ENCODE assay signal across 8 cellular contexts in the genomic region with DNA sequence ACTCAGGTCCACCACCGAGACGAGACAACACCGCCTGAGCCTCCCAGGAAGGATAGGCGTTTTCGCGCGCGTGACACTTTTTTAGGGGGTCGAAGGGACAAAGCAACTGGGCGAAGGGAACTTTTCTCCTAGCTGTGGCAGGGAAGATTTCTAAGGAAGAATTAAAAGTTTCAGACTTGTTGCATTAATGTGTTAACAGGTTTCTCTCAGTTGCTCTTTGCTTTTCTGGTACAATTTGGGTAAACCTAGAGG. TPM values are rescaled to one million over a fixed set of nuclear protein-coding genes. Genes with fewer than 3 reads are reported as not detected.
A peak's percentile ranks its signal among the peaks of the same experiment; 100 is the strongest.
DNase-seq lines count a peak whose midpoint lies in the region; ATAC-seq and TF ChIP-seq lines count a peak whose summit lies in the region.

No MANE protein-coding gene starts in this region.

- TF ChIP-seq POLR2A in erythroblast (IDR thresholded peaks at IDR 0.05; ENCODE audit: low read length) (peak; percentile 7), ovary (IDR thresholded peaks at IDR 0.05) (no peak)

- H3K9me3 Mint-ChIP-seq in CD8-positive, alpha-beta memory T cell = peaks cover 0 to 1% (median 0%) of the 10 kb centered on the region in 5 donors

- ATAC-seq in GM21529 (IDR thresholded peaks at IDR 0.05; ENCODE audit: unreplicated experiment) = no peak
- no peak for ATAC-seq in HG03342 (IDR thresholded peaks at IDR 0.05; ENCODE audit: unreplicated experiment)

- H3K27me3 ChIP-seq in CD8-positive, alpha-beta memory T cell (ENCODE audit: insufficient read depth, low read length, poor library complexity, severe bottlenecking) = no peaks in the 10 kb centered on the region
- H3K27me3 ChIP-seq in ovary = no peaks in the 10 kb centered on the region

- peak overlapping the region; percentile 89 for H3K4me3 ChIP-seq in CD8-positive, alpha-beta memory T cell (ENCODE audit: low read length)
- peak overlapping the region; percentile 92 for H3K4me3 ChIP-seq in ovary

- POLR2A ChIA-PET in CD8-positive, alpha-beta memory T cell (lab: Charles Lee) = interaction anchor here (0.9 to 2.1 kb wide), 4 partner anchors 36 to 182 kb away, joined by 3 to 8 read pairs (median 3); no protein-coding TSS in a partner anchor
- POLR2A ChIA-PET in RWPE1 (lab: Yijun Ruan, JAX; ENCODE audit: low non-redundant PET) = no interaction called here

- CTCF ChIA-PET in CD8-positive, alpha-beta memory T cell (lab: Charles Lee) = interaction anchor here (0.8 to 5.8 kb wide), 14 partner anchors 8 to 371 kb away, joined by 3 to 45 read pairs (median 5); partner anchors contain the start of genes MPLKIP and SUGCT
- CTCF ChIA-PET in RWPE1 (lab: Yijun Ruan, JAX) = interaction anchor here (0.9 to 1.0 kb wide), 2 partner anchors 51 to 58 kb away, joined by 3 read pairs; no protein-coding TSS in a partner anchor

- H3K4me1 ChIP-seq in CD8-positive, alpha-beta memory T cell (ENCODE audit: insufficient read depth, low read length) = peaks cover 47% of the 10 kb centered on the region
- peaks cover 8% of the 10 kb centered on the region for H3K4me1 ChIP-seq in ovary (ENCODE audit: insufficient read depth)

- no peak for TF ChIP-seq CTCF in RWPE1 (conservative IDR thresholded peaks at IDR 0.05; ENCODE audit: low read depth)
- no peak for TF ChIP-seq CTCF in ovary (IDR thresholded peaks at IDR 0.05)

- H3K27ac ChIP-seq in CD8-positive, alpha-beta memory T cell (ENCODE audit: low read depth, low read length) = peak overlapping the region; percentile 93
- peak overlapping the region; percentile 99 for H3K27ac ChIP-seq in RWPE1
- peak overlapping the region; percentile 80 to 99 for H3K27ac ChIP-seq in ovary

- TF ChIP-seq EP300 in ovary (IDR thresholded peaks at IDR 0.05) = no peak

- no peaks in the 10 kb centered on the region for H3K36me3 ChIP-seq in CD8-positive, alpha-beta memory T cell (ENCODE audit: insufficient read depth, low read length)
- no peaks in the 10 kb centered on the region for H3K36me3 ChIP-seq in ovary

- no peaks in the 10 kb centered on the region for H3K9me3 ChIP-seq in CD8-positive, alpha-beta memory T cell (ENCODE audit: low read length)
- H3K9me3 ChIP-seq in ovary = no peaks in the 10 kb centered on the region

- 0 to 1% (median 1%) methylated on average over 10 of the region's 10 CpGs for WGBS in ovary, 3 donors

- no peak for DNase-seq in CD8-positive, alpha-beta memory T cell
- DNase-seq in RWPE1 (ENCODE audit: low spot score) (no peak), erythroblast (lab: John Stamatoyannopoulos, UW) (no peak), ovary (no peak), NCI-H82 treated with DMSO at 0.1 percent for 48 hours (lab: John Stamatoyannopoulos, UW; ENCODE audit: unreplicated experiment) (no peak), posterior vena cava (ENCODE audit: low spot score) (no peak)

- H3K36me3 Mint-ChIP-seq in CD8-positive, alpha-beta memory T cell = peaks cover 0 to 36% (median 3%) of the 10 kb centered on the region in 3 donors

- peak overlapping the region; percentile 94 to 98 (median 98) for H3K4me3 Mint-ChIP-seq in CD8-positive, alpha-beta memory T cell

- H3K4me1 Mint-ChIP-seq in CD8-positive, alpha-beta memory T cell = peaks cover 61 to 73% (median 73%) of the 10 kb centered on the region in 3 donors

- intact Hi-C loops in ovary (cut with DNase I) = loop anchor here in 1 of 4 donors (5.0 kb wide), 1 partner anchor 110 kb away; no protein-coding TSS in a partner anchor
- intact Hi-C loops in posterior vena cava (cut with DNase I) = loop anchor here in 1 of 2 donors (10.0 kb wide), 1 partner anchor 103 kb away; no protein-coding TSS in a partner anchor

- peak overlapping the region; percentile 94 to 98 (median 96) for H3K27ac Mint-ChIP-seq in CD8-positive, alpha-beta memory T cell

- peaks cover 0 to 6% of the 10 kb centered on the region in 2 donors for H3K27me3 Mint-ChIP-seq in CD8-positive, alpha-beta memory T cell

RNA-seq across cellular contexts. Expression of gene CDK13, which starts 1.8 kb away (rescaled TPM):
- 10 to 100 TPM; 43.2 to 43.9 TPM for total RNA-seq in CD8-positive, alpha-beta memory T cell
- polyA plus RNA-seq in CD8-positive, alpha-beta memory T cell = 45.8 TPM
- total RNA-seq in ovary (100 to 1,000 TPM in 1 of 7 donors, 10 to 100 TPM in 6; 62.7 to 124 (median 81.3) TPM), posterior vena cava (10 to 100 TPM; 44.9 to 45.4 TPM)
- polyA plus RNA-seq in ovary = 10 to 100 TPM; 25.9 to 61.5 TPM
